8 cellular contexts compared by ENCODE assay signal in the genomic region with DNA sequence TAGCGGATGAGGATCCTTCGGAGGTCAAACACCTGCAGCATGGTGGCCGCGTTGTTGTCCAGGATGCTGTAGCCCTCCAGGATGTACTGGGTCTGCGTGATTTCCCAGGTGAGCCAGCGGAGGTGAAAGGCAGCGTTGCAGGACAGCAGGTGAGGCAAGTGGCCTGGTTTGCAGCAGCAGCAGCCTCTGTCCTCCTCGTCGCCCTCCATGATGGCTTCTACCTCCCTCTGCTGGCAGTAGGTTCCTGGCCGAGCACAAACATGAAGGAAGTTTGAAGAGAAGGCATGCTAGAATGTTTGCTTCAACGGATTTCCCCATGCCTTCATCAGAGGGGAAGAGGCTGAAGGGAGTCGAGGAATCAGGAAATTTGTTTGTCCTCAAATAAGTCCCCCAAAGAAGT.
DNase-seq lines count a peak whose midpoint lies in the region; ATAC-seq and TF ChIP-seq lines count a peak whose summit lies in the region.

No MANE protein-coding gene starts in this region.

- H3K27ac ChIP-seq in uterus, result no peak overlapping the region

- no peaks in the 10 kb centered on the region for H3K36me3 ChIP-seq in uterus

- H3K4me1 ChIP-seq in uterus, result peaks cover 0 to 4% of the 10 kb centered on the region in 2 donors

- no peaks in the 10 kb centered on the region for H3K27me3 ChIP-seq in uterus

- H3K9me3 ChIP-seq in uterus, result no peaks in the 10 kb centered on the region

- no peak for TF ChIP-seq POLR2A in uterus (IDR thresholded peaks at IDR 0.05)

- intact Hi-C loops in uterus (cut with DNase I; ENCODE audit: low total_unique reads), result no loop called here

- no peak for DNase-seq in AG09319 (ENCODE audit: extremely low read depth, low read depth)
- DNase-seq in H4 (ENCODE audit: low spot score), result peak; percentile 32
- peak; percentile 58 for DNase-seq in pons (ENCODE audit: low spot score)
- no peak for DNase-seq in foreskin melanocyte
- DNase-seq in uterus, result no peak

- no peak overlapping the region for H3K4me3 ChIP-seq in uterus

- TF ChIP-seq CTCF in AG09319 (IDR thresholded peaks at IDR 0.05; ENCODE audit: low read depth, low read length) (peak; percentile 44), uterus (IDR thresholded peaks at IDR 0.05) (no peak)

- ATAC-seq in esophagus mucosa (peak; percentile 64), GM19463 (IDR thresholded peaks at IDR 0.05; ENCODE audit: unreplicated experiment) (no peak)

TF ChIP-seq in PFSK-1, 5 proteins besides CTCF, POLR2A, EP300 and RAD21:
- TF ChIP-seq POLR2AphosphoS5 (IDR thresholded peaks at IDR 0.05; ENCODE audit: low read depth, low read length) (no peak), FOXP2 (optimal IDR thresholded peaks at IDR 0.05; ENCODE audit: borderline replicate concordance, extremely low read depth, extremely low read length, insufficient read depth) (peak; percentile 33)

Comparison
In these comparisons a context has a peak if more than half of its experiments do, and no peak if none do; other contexts are left out.
1. DNase-seq: peak in H4 (single experiment) and pons (single experiment); none in AG09319 (single experiment), foreskin melanocyte (single experiment) and uterus (0 of 2).